ENCODE assay signal across 22 cellular contexts in genomic region chr6:126016591-126016990, GRCh38. TPM values are rescaled to one million over a fixed set of nuclear protein-coding genes. Genes with fewer than 3 reads are reported as not detected.
DNase-seq lines count a peak whose midpoint lies in the region; ATAC-seq and TF ChIP-seq lines count a peak whose summit lies in the region.
"Had no signal": no experiment of that assay in that cellular context is flagged by ENCODE, and none has a peak within 500 bp of the region (broad histone marks: within the 10 kb centered on the region; RNA-seq: fewer than 3 reads in every experiment).

No MANE protein-coding gene starts in this region.

- H3K79me2 ChIP-seq in SK-N-SH (ENCODE audit: insufficient read depth) = no peaks in the 10 kb centered on the region

- H3K9me3 Mint-ChIP-seq in nephron progenitor cell = no peaks in the 10 kb centered on the region
- H3K9me3 Mint-ChIP-seq in activated CD4-positive, alpha-beta T cell treated with anti-CD3 and anti-CD28 coated beads, Interleukin-2, amount 10 ng/mL, durations not matched to agents 24 days and 14 days = no peaks in the 10 kb centered on the region
- H3K9me3 Mint-ChIP-seq: CD14-positive monocyte; CD4-positive, alpha-beta memory T cell had no signal

- H3K9me3 ChIP-seq in SK-N-SH = no peaks in the 10 kb centered on the region
- H3K9me3 ChIP-seq: BE2C; BLaER1 treated with 17β-estradiol and CSF1 and Interleukin-3, amounts not matched to agents 10 nM and 100 nM had no signal

- 100% methylated on average over 2 of the region's 2 CpGs for WGBS in SK-N-SH (ENCODE audit: low lambda C conversion rate)

- CTCF ChIA-PET in SK-N-SH (lab: Yijun Ruan, JAX) = interaction anchor here (1.4 to 2.7 kb wide), 2 partner anchors 9 to 21 kb away, joined by 3 to 10 read pairs; no protein-coding TSS in a partner anchor

- peaks cover 24% of the 10 kb centered on the region for H3F3A ChIP-seq in SK-N-SH (replicated peaks; ENCODE audit: insufficient read depth)

- no peak overlapping the region for H2AFZ ChIP-seq in SK-N-SH (ENCODE audit: low read depth)

- peaks cover 6% of the 10 kb centered on the region; the same call in 1 of the 2 replicates for H4K20me1 ChIP-seq in SK-N-SH (ENCODE audit: insufficient read depth)
- H4K20me1 ChIP-seq: BLaER1 treated with 17β-estradiol and CSF1 and Interleukin-3, amounts not matched to agents 10 nM and 100 nM had no signal

- POLR2A ChIA-PET in SK-N-SH (lab: Yijun Ruan, JAX) = no interaction called here

- in situ Hi-C loops in SK-MEL-5 (cut with HindIII; ENCODE audit: low pct_unique_long_range_greater_than_20kb, low sequenced_read_pairs) = no loop called here

- TF ChIP-seq EP300 in SK-N-SH (IDR thresholded peaks at IDR 0.05; ENCODE audit: borderline replicate concordance in 1 of 2, low read depth in 1 of 2, low read length in 1 of 2) = no peak

- H3K27ac ChIP-seq in SK-N-SH (ENCODE audit: low read depth in 2 of 2, low read length in 1 of 2) = peak overlapping the region in 1 of 2 experiments; percentile 77; a peak in 2 of 4 replicates
- H3K27ac ChIP-seq: 22Rv1; BLaER1 treated with 17β-estradiol and CSF1 and Interleukin-3, amounts not matched to agents 10 nM and 100 nM had no signal

- no peaks in the 10 kb centered on the region for H3K27me3 ChIP-seq in SK-N-SH (ENCODE audit: insufficient read depth)
- H3K27me3 ChIP-seq: BE2C; BLaER1 treated with 17β-estradiol and CSF1 and Interleukin-3, amounts not matched to agents 10 nM and 100 nM had no signal

- no peak for DNase-seq in SK-N-SH
- DNase-seq in SK-MEL-5 (ENCODE audit: low read depth, low spot score) = peak; percentile 54
- DNase-seq in nephron progenitor cell = no peak
- no peak for DNase-seq in activated T-cell treated with anti-CD3 and anti-CD28 coated beads, Interleukin-2, amount 50 U/mL, for 1 hour
- DNase-seq in activated CD4-positive, alpha-beta T cell treated with anti-CD3 and anti-CD28 coated beads, Interleukin-2, amount 10 ng/mL, durations not matched to agents 24 days and 14 days = no peak
- DNase-seq in superior temporal gyrus (ENCODE audit: extremely low spot score) = no peak
- DNase-seq: ACHN; AML-193; BE2C; Calu3; CD4-positive, alpha-beta memory T cell; COR-L47; DMS53; DMS79 treated with DMSO at 0.1 percent for 48 hours; GF-D8; H7; HCEC 1CT had no signal

- peaks cover 81% of the 10 kb centered on the region for H3K36me3 Mint-ChIP-seq in nephron progenitor cell (ENCODE audit: low read depth)
- peaks cover 43% of the 10 kb centered on the region for H3K36me3 Mint-ChIP-seq in activated CD4-positive, alpha-beta T cell treated with anti-CD3 and anti-CD28 coated beads, Interleukin-2, amount 10 ng/mL, durations not matched to agents 24 days and 14 days (ENCODE audit: low read depth)

- H3K27ac Mint-ChIP-seq in nephron progenitor cell = peak overlapping the region; percentile 27
- H3K27ac Mint-ChIP-seq in activated CD4-positive, alpha-beta T cell treated with anti-CD3 and anti-CD28 coated beads, Interleukin-2, amount 10 ng/mL, durations not matched to agents 24 days and 14 days = no peak overlapping the region
- H3K27ac Mint-ChIP-seq: CD14-positive monocyte had no signal

- H3K9me2 ChIP-seq in SK-N-SH = no peaks in the 10 kb centered on the region

- TF ChIP-seq CTCF in SK-N-SH (IDR thresholded peaks at IDR 0.05) (no peak), nephron progenitor cell (IDR thresholded peaks at IDR 0.05) (no peak)

- intact Hi-C loops in activated CD4-positive, alpha-beta T cell treated with anti-CD3 and anti-CD28 coated beads, Interleukin-2, amount 10 ng/mL, durations not matched to agents 24 days and 14 days (cut with micrococcal nuclease) = no loop called here

- peak overlapping the region; percentile 2; the same call in 1 of the 2 replicates for H3K9ac ChIP-seq in SK-N-SH
- H3K9ac ChIP-seq: BLaER1 treated with 17β-estradiol and CSF1 and Interleukin-3, amounts not matched to agents 10 nM and 100 nM had no signal

- H3K4me3 Mint-ChIP-seq in nephron progenitor cell = no peak overlapping the region
- H3K4me3 Mint-ChIP-seq in activated CD4-positive, alpha-beta T cell treated with anti-CD3 and anti-CD28 coated beads, Interleukin-2, amount 10 ng/mL, durations not matched to agents 24 days and 14 days = no peak overlapping the region
- H3K4me3 Mint-ChIP-seq: CD14-positive monocyte; CD4-positive, alpha-beta memory T cell had no signal

- TF ChIP-seq RAD21 in SK-N-SH (IDR thresholded peaks at IDR 0.05; ENCODE audit: low read length) = no peak

- ATAC-seq in SK-N-SH treated with all-trans-retinoic acid at 6 μM for 48 hours (no peak), GM21529 (IDR thresholded peaks at IDR 0.05; ENCODE audit: unreplicated experiment) (no peak)

- no peaks in the 10 kb centered on the region for H3K27me3 Mint-ChIP-seq in nephron progenitor cell (ENCODE audit: low read depth, poor library complexity)
- no peaks in the 10 kb centered on the region for H3K27me3 Mint-ChIP-seq in activated CD4-positive, alpha-beta T cell treated with anti-CD3 and anti-CD28 coated beads, Interleukin-2, amount 10 ng/mL, durations not matched to agents 24 days and 14 days
- H3K27me3 Mint-ChIP-seq: CD4-positive, alpha-beta memory T cell had no signal

- no peaks in the 10 kb centered on the region for H3K4me1 Mint-ChIP-seq in nephron progenitor cell
- no peaks in the 10 kb centered on the region for H3K4me1 Mint-ChIP-seq in activated CD4-positive, alpha-beta T cell treated with anti-CD3 and anti-CD28 coated beads, Interleukin-2, amount 10 ng/mL, durations not matched to agents 24 days and 14 days
- H3K4me1 Mint-ChIP-seq: CD14-positive monocyte; CD4-positive, alpha-beta memory T cell had no signal

- H3K4me2 ChIP-seq in SK-N-SH = peak overlapping the region; percentile 17; the same call in 1 of the 2 replicates
- H3K4me2 ChIP-seq: BLaER1 treated with 17β-estradiol and CSF1 and Interleukin-3, amounts not matched to agents 10 nM and 100 nM had no signal

- peaks cover 62 to 79% of the 10 kb centered on the region in 2 experiments for H3K36me3 ChIP-seq in SK-N-SH (replicated peaks in 1 of 2; ENCODE audit: control insufficient read depth in 1 of 2, insufficient read depth in 2 of 2, low read length in 1 of 2)

- H3K4me1 ChIP-seq in SK-N-SH (ENCODE audit: control insufficient read depth in 1 of 2, insufficient read depth in 2 of 2, low read depth in 1 of 2, low read length in 1 of 2) = peaks cover 0 to 8% of the 10 kb centered on the region in 2 experiments; a peak in 2 of 4 replicates
- H3K4me1 ChIP-seq: BLaER1 treated with 17β-estradiol and CSF1 and Interleukin-3, amounts not matched to agents 10 nM and 100 nM had no signal

- no peak overlapping the region for H3K4me3 ChIP-seq in SK-N-SH (ENCODE audit: low read depth in 2 of 2, low read length in 1 of 2)
- H3K4me3 ChIP-seq: BLaER1 treated with 17β-estradiol and CSF1 and Interleukin-3, amounts not matched to agents 10 nM and 100 nM had no signal

TF ChIP-seq in SK-N-SH treated with all-trans-retinoic acid at 6 μM for 48 hours, 23 proteins besides CTCF, POLR2A, EP300 and RAD21:
- TF ChIP-seq SNAI2 (CRISPR knock-in tag; IDR thresholded peaks at IDR 0.05) (no peak), TCF4 (CRISPR knock-in tag; IDR thresholded peaks at IDR 0.05; ENCODE audit: borderline replicate concordance) (no peak), RARB (CRISPR knock-in tag; IDR thresholded peaks at IDR 0.05) (no peak), PPARA (CRISPR knock-in tag; IDR thresholded peaks at IDR 0.05; ENCODE audit: borderline replicate concordance) (no peak), CSDC2 (CRISPR knock-in tag; IDR thresholded peaks at IDR 0.05) (no peak), ZNF70 (CRISPR knock-in tag; IDR thresholded peaks at IDR 0.05) (no peak), ZFP3 (CRISPR knock-in tag; IDR thresholded peaks at IDR 0.05) (no peak)
- TF ChIP-seq, protein P1, sequence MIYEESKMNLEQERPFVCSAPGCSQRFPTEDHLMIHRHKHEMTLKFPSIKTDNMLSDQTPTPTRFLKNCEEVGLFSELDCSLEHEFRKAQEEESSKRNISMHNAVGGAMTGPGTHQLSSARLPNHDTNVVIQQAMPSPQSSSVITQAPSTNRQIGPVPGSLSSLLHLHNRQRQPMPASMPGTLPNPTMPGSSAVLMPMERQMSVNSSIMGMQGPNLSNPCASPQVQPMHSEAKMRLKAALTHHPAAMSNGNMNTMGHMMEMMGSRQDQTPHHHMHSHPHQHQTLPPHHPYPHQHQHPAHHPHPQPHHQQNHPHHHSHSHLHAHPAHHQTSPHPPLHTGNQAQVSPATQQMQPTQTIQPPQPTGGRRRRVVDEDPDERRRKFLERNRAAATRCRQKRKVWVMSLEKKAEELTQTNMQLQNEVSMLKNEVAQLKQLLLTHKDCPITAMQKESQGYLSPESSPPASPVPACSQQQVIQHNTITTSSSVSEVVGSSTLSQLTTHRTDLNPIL (CRISPR knock-in tag; IDR thresholded peaks at IDR 0.05; ENCODE audit: low read depth) = no peak
TF ChIP-seq in SK-N-SH treated with all-trans-retinoic acid at 6 μM for 48 hours: peak in this region for 0.

RNA-seq across cellular contexts. Expression of gene TRMT11, which starts 30.3 kb away (rescaled TPM):
- 15.0 and 22.8 TPM in 2 replicates for polyA plus RNA-seq in SK-N-SH (2012; rRNA removed)
- 21.8 and 28.3 TPM in 2 replicates for polyA plus RNA-seq in SK-N-SH (2012; cell fraction: cytosol; rRNA removed)
- polyA plus RNA-seq in SK-N-SH (2012; cell fraction: nucleus; rRNA removed) = 24.8 and 64.2 TPM in 2 replicates
- 19.4 and 21.1 TPM in 2 replicates for total RNA-seq in SK-MEL-5 (2014; rRNA removed; shearing (Covaris generic))
- polyA plus RNA-seq in SK-MEL-5 (2015; cell fraction: cytosol; rRNA removed) = 8.2 and 10.2 TPM in 2 replicates
- polyA plus RNA-seq in SK-MEL-5 (2015; cell fraction: nucleus; rRNA removed) = 45.5 and 70.6 TPM in 2 replicates
- total RNA-seq in activated CD4-positive, alpha-beta T cell treated with anti-CD3 and anti-CD28 coated beads, Interleukin-2, amount 10 ng/mL, durations not matched to agents 24 days and 14 days = 33.6 and 34.4 TPM in 2 replicates
